In genomic region chrX:19748898-19749680, GRCh38 we compare ENCODE assay signal across 1 cellular context.
A peak's percentile ranks its signal among the peaks of the same experiment; 100 is the strongest.
TF ChIP-seq lines count a peak whose summit lies in the region.

No MANE protein-coding gene starts in this region.

TF ChIP-seq in GM12878, 131 proteins besides CTCF, POLR2A, EP300 and RAD21 (continued from another document):
- TF ChIP-seq ELK1 (IDR thresholded peaks at IDR 0.05; ENCODE audit: low read depth, low read length) (no peak), SMC3 (IDR thresholded peaks at IDR 0.05; ENCODE audit: borderline replicate concordance, low read length) (no peak), POU2F2 (IDR thresholded peaks at IDR 0.05; ENCODE audit: borderline replicate concordance, low read depth, low read length) (0 out of 3 replicates have a peak, but pooled peaks have one; percentile 11), PKNOX1 (IDR thresholded peaks at IDR 0.05) (no peak), ZNF274 (IDR thresholded peaks at IDR 0.05; ENCODE audit: insufficient read depth, insufficient read length) (no peak), RUNX3 (IDR thresholded peaks at IDR 0.05; ENCODE audit: low read length) (peak; percentile 56), SMARCA5 (IDR thresholded peaks at IDR 0.05) (0 out of 2 replicates have a peak, but pooled peaks have one; percentile 18), IKZF1 (conservative IDR thresholded peaks at IDR 0.05) (0 out of 2 replicates have a peak, but pooled peaks have one; percentile 10), MTA2 (IDR thresholded peaks at IDR 0.05; ENCODE audit: low read depth) (peak; percentile 77), RAD51 (IDR thresholded peaks at IDR 0.05) (peak; percentile 71), BCL11A (IDR thresholded peaks at IDR 0.05; ENCODE audit: low read depth, low read length) (0 out of 2 replicates have a peak, but pooled peaks have one; percentile 12), RB1 (IDR thresholded peaks at IDR 0.05; ENCODE audit: borderline replicate concordance) (no peak), ZNF217 (IDR thresholded peaks at IDR 0.05) (peak; percentile 88)
